37 cellular contexts compared by ENCODE assay signal in genomic region chr6:24486065-24486464, GRCh38. TPM values are rescaled to one million over a fixed set of nuclear protein-coding genes. Genes with fewer than 3 reads are reported as not detected.
DNase-seq lines count a peak whose midpoint lies in the region; ATAC-seq, FAIRE-seq and TF ChIP-seq lines count a peak whose summit lies in the region.
"Had no signal": no experiment of that assay in that cellular context is flagged by ENCODE, and none has a peak within 500 bp of the region (broad histone marks: within the 10 kb centered on the region; RNA-seq: fewer than 3 reads in every experiment).

No MANE protein-coding gene starts in this region.

- H3K79me2 ChIP-seq in GM12878 (ENCODE audit: control insufficient read depth, insufficient read depth, low read length) (no peaks in the 10 kb centered on the region), mammary epithelial cell (ENCODE audit: insufficient read depth, low read length) (no peaks in the 10 kb centered on the region)

- H3K4me1 ChIP-seq in GM12878 (ENCODE audit: control insufficient read depth, insufficient read depth, low read length) (no peaks in the 10 kb centered on the region), mammary epithelial cell (ENCODE audit: insufficient read depth, low read length) (no peaks in the 10 kb centered on the region)
- H3K4me1 ChIP-seq: BE2C; BLaER1; BLaER1 treated with 17β-estradiol and CSF1 and Interleukin-3, amounts not matched to agents 10 nM and 100 nM; Caco-2 had no signal

- dilution Hi-C loops in mammary epithelial cell (cut with HindIII; ENCODE audit: low sequenced_read_pairs) = no loop called here

- SMC1A ChIA-PET in GM12878 (lab: Charles Lee; ENCODE audit: uncharacterized antibody, unreplicated experiment) = no interaction called here

- no peak overlapping the region for H3K27ac Mint-ChIP-seq in activated CD8-positive, alpha-beta memory T cell treated with anti-CD3 and anti-CD28 coated beads, Interleukin-2, amount 10 ng/mL, durations not matched to agents 7 days and 5 days
- H3K27ac Mint-ChIP-seq in stimulated activated effector memory CD8-positive, alpha-beta T cell treated with anti-CD3 and anti-CD28 coated beads, Interleukin-12 subunit alpha, Interleukin-12 subunit beta, amount 100 ng/mL, for 72 hours = no peak overlapping the region
- H3K27ac Mint-ChIP-seq: B cell; CD4-positive, alpha-beta memory T cell; CD4-positive, alpha-beta T cell; CD4-positive, CD25-positive, alpha-beta regulatory T cell; CD8-positive, alpha-beta T cell had no signal

- FAIRE-seq in GM12891 (lab: Jason Lieb, UNC) (peak; percentile 5), GM12878 (lab: Jason Lieb, UNC) (no peak)
- FAIRE-seq: A204.1, A549, D721Med had no signal

- H3K9me3 Mint-ChIP-seq in activated CD8-positive, alpha-beta memory T cell treated with anti-CD3 and anti-CD28 coated beads, Interleukin-2, amount 10 ng/mL, durations not matched to agents 7 days and 5 days (ENCODE audit: low read depth) = no peaks in the 10 kb centered on the region
- no peaks in the 10 kb centered on the region for H3K9me3 Mint-ChIP-seq in stimulated activated effector memory CD8-positive, alpha-beta T cell treated with anti-CD3 and anti-CD28 coated beads, Interleukin-12 subunit alpha, Interleukin-12 subunit beta, amount 100 ng/mL, for 72 hours
- H3K9me3 Mint-ChIP-seq: CD4-positive, alpha-beta memory T cell; CD4-positive, alpha-beta T cell; CD4-positive, CD25-positive, alpha-beta regulatory T cell; CD8-positive, alpha-beta memory T cell; CD8-positive, alpha-beta T cell had no signal

- no peak overlapping the region for H3K4me3 Mint-ChIP-seq in activated CD8-positive, alpha-beta memory T cell treated with anti-CD3 and anti-CD28 coated beads, Interleukin-2, amount 10 ng/mL, durations not matched to agents 7 days and 5 days
- H3K4me3 Mint-ChIP-seq in stimulated activated effector memory CD8-positive, alpha-beta T cell treated with anti-CD3 and anti-CD28 coated beads, Interleukin-12 subunit alpha, Interleukin-12 subunit beta, amount 100 ng/mL, for 72 hours = no peak overlapping the region
- H3K4me3 Mint-ChIP-seq: B cell; CD14-positive monocyte; CD4-positive, alpha-beta memory T cell; CD4-positive, alpha-beta T cell; CD4-positive, CD25-positive, alpha-beta regulatory T cell; CD8-positive, alpha-beta T cell had no signal

- H3K36me3 Mint-ChIP-seq in activated CD8-positive, alpha-beta memory T cell treated with anti-CD3 and anti-CD28 coated beads, Interleukin-2, amount 10 ng/mL, durations not matched to agents 7 days and 5 days = no peaks in the 10 kb centered on the region
- H3K36me3 Mint-ChIP-seq in stimulated activated effector memory CD8-positive, alpha-beta T cell treated with anti-CD3 and anti-CD28 coated beads, Interleukin-12 subunit alpha, Interleukin-12 subunit beta, amount 100 ng/mL, for 72 hours = no peaks in the 10 kb centered on the region
- H3K36me3 Mint-ChIP-seq: CD14-positive monocyte; CD4-positive, alpha-beta memory T cell; CD4-positive, CD25-positive, alpha-beta regulatory T cell; CD8-positive, alpha-beta T cell had no signal

- H3K9me3 ChIP-seq in GM12878 (replicated peaks; ENCODE audit: control insufficient read depth, insufficient read depth, low read length) = no peaks in the 10 kb centered on the region
- no peaks in the 10 kb centered on the region for H3K9me3 ChIP-seq in mammary epithelial cell (replicated peaks; ENCODE audit: insufficient read depth, low read length)
- H3K9me3 ChIP-seq: A549; BE2C; BLaER1; BLaER1 treated with 17β-estradiol and CSF1 and Interleukin-3, amounts not matched to agents 10 nM and 100 nM; Caco-2 had no signal

- H3K36me3 ChIP-seq in GM12878 (ENCODE audit: control insufficient read depth in 2 of 2, insufficient read depth in 2 of 2, low read length in 1 of 2) (no peaks in the 10 kb centered on the region), mammary epithelial cell (ENCODE audit: insufficient read depth, low read length) (no peaks in the 10 kb centered on the region)
- H3K36me3 ChIP-seq: BE2C; BLaER1; BLaER1 treated with 17β-estradiol and CSF1 and Interleukin-3, amounts not matched to agents 10 nM and 100 nM had no signal

- in situ Hi-C loops in GM12878 (cut with MboI) = no loop called here
- in situ Hi-C loops in mammary epithelial cell (cut with MboI; ENCODE audit: low sequenced_read_pairs in 2 of 2) = no loop called here

- H3K27me3 ChIP-seq in GM12878 (replicated peaks in 1 of 2; ENCODE audit: control insufficient read depth in 2 of 2, insufficient read depth in 2 of 2, low read length in 1 of 2) (no peaks in the 10 kb centered on the region), mammary epithelial cell (ENCODE audit: insufficient read depth, low read length) (no peaks in the 10 kb centered on the region)
- H3K27me3 ChIP-seq: BE2C; BLaER1; BLaER1 treated with 17β-estradiol and CSF1 and Interleukin-3, amounts not matched to agents 10 nM and 100 nM had no signal

- no peak overlapping the region; the same call in 1 of the 2 replicates for H2AFZ ChIP-seq in GM12878 (ENCODE audit: control insufficient read depth, low read depth, low read length)
- H2AFZ ChIP-seq in mammary epithelial cell (ENCODE audit: low read depth, low read length) = no peak overlapping the region

- no peaks in the 10 kb centered on the region for H3K27me3 Mint-ChIP-seq in activated CD8-positive, alpha-beta memory T cell treated with anti-CD3 and anti-CD28 coated beads, Interleukin-2, amount 10 ng/mL, durations not matched to agents 7 days and 5 days
- H3K27me3 Mint-ChIP-seq: B cell; CD4-positive, alpha-beta T cell; CD4-positive, CD25-positive, alpha-beta regulatory T cell; CD8-positive, alpha-beta memory T cell had no signal

- H3K4me1 Mint-ChIP-seq in activated CD8-positive, alpha-beta memory T cell treated with anti-CD3 and anti-CD28 coated beads, Interleukin-2, amount 10 ng/mL, durations not matched to agents 7 days and 5 days = peaks cover 7% of the 10 kb centered on the region
- no peaks in the 10 kb centered on the region for H3K4me1 Mint-ChIP-seq in stimulated activated effector memory CD8-positive, alpha-beta T cell treated with anti-CD3 and anti-CD28 coated beads, Interleukin-12 subunit alpha, Interleukin-12 subunit beta, amount 100 ng/mL, for 72 hours
- H3K4me1 Mint-ChIP-seq: B cell; CD4-positive, alpha-beta memory T cell had no signal

- H3K9ac ChIP-seq in GM12878 (ENCODE audit: control insufficient read depth, insufficient read depth, low read length) (no peak overlapping the region), mammary epithelial cell (ENCODE audit: insufficient read depth, low read length) (no peak overlapping the region)
- H3K9ac ChIP-seq: BLaER1; BLaER1 treated with 17β-estradiol and CSF1 and Interleukin-3, amounts not matched to agents 10 nM and 100 nM had no signal

- H4K20me1 ChIP-seq in GM12878 (ENCODE audit: control insufficient read depth, insufficient read depth) = no peaks in the 10 kb centered on the region
- H4K20me1 ChIP-seq in mammary epithelial cell (ENCODE audit: insufficient read depth, low read length) = no peaks in the 10 kb centered on the region
- H4K20me1 ChIP-seq: BLaER1; BLaER1 treated with 17β-estradiol and CSF1 and Interleukin-3, amounts not matched to agents 10 nM and 100 nM had no signal

- TF ChIP-seq CTCF in GM12878 (IDR thresholded peaks at IDR 0.05 in 2 of 3, conservative IDR thresholded peaks at IDR 0.05 in 1 of 3; ENCODE audit: control insufficient read depth in 2 of 3, extremely low read depth in 1 of 3, insufficient read depth in 1 of 3, low read depth in 3 of 3, low read length in 3 of 3) (no peak), mammary epithelial cell (conservative IDR thresholded peaks at IDR 0.05 in 1 of 2, IDR thresholded peaks at IDR 0.05 in 1 of 2; ENCODE audit: extremely low read depth in 1 of 2, insufficient read depth in 1 of 2, low read depth in 1 of 2, low read length in 2 of 2) (no peak), omental fat pad (IDR thresholded peaks at IDR 0.05) (no peak)

- POLR2A ChIA-PET in GM12878 (lab: Charles Lee) = no interaction called here

- TF ChIP-seq POLR2A in GM12891 (IDR thresholded peaks at IDR 0.05; ENCODE audit: low read depth, low read length) = no peak
- no peak for TF ChIP-seq POLR2A in GM12878 (IDR thresholded peaks at IDR 0.05; ENCODE audit: low read depth, low read length)

- intact Hi-C loops in GM12878 (cut with micrococcal nuclease; ENCODE audit: unreplicated experiment) (no loop called here), mammary epithelial cell (cut with micrococcal nuclease) (no loop called here)

- CTCF ChIA-PET in activated CD8-positive, alpha-beta memory T cell treated with anti-CD3 and anti-CD28 coated beads, Interleukin-2, amount 10 ng/mL, durations not matched to agents 7 days and 5 days (lab: Charles Lee) = interaction anchor here (0.6 to 1.2 kb wide), 3 partner anchors 9 to 35 kb away, joined by 3 to 5 read pairs (median 3); partner anchors contain the start of gene ALDH5A1
- CTCF ChIA-PET in GM12878 (lab: Yijun Ruan, JAX) = interaction anchor here (1.0 to 1.4 kb wide), 3 partner anchors 9 to 161 kb away, joined by 3 to 4 read pairs (median 3); partner anchors contain the start of gene ALDH5A1
- CTCF ChIA-PET in mammary epithelial cell (lab: Charles Lee; ENCODE audit: low non-redundant PET) = no interaction called here

- no peak overlapping the region for H3K4me2 ChIP-seq in GM12878 (ENCODE audit: control insufficient read depth, insufficient read depth)
- H3K4me2 ChIP-seq in mammary epithelial cell (ENCODE audit: insufficient read depth, low read depth, low read length) = no peak overlapping the region
- H3K4me2 ChIP-seq: A549; BLaER1; BLaER1 treated with 17β-estradiol and CSF1 and Interleukin-3, amounts not matched to agents 10 nM and 100 nM had no signal

- no peak for DNase-seq in activated CD8-positive, alpha-beta memory T cell treated with anti-CD3 and anti-CD28 coated beads, Interleukin-2, amount 10 ng/mL, durations not matched to agents 7 days and 5 days
- no peak for DNase-seq in activated CD8-positive, alpha-beta memory T cell treated with anti-CD3 and anti-CD28 coated beads, Interleukin-2, amount 50 U/mL, for 48 hours
- no peak for DNase-seq in GM12891 (ENCODE audit: insufficient read length, low spot score)
- no peak for DNase-seq in GM12878 (ENCODE audit: low read depth, low spot score)
- no peak for DNase-seq in stimulated activated effector memory CD8-positive, alpha-beta T cell treated with anti-CD3 and anti-CD28 coated beads, Interleukin-12 subunit alpha, Interleukin-12 subunit beta, amount 100 ng/mL, for 72 hours (ENCODE audit: low spot score in 2 of 2)
- no peak for DNase-seq in mammary epithelial cell
- no peak for DNase-seq in UCSD-AML1 (lab: John Stamatoyannopoulos, UW; ENCODE audit: unreplicated experiment)
- no peak for DNase-seq in omental fat pad (ENCODE audit: low spot score)
- DNase-seq: 8988T; ACHN; AML-193; BE2C; C1 segment of cervical spinal cord; Caco-2; Calu3; CD4-positive, alpha-beta memory T cell; CD4-positive, alpha-beta T cell; CD4-positive, CD25-positive, alpha-beta regulatory T cell; CD8-positive, alpha-beta memory T cell; CD8-positive, alpha-beta T cell; COR-L47; DMS 273 treated with DMSO at 0.1 percent for 48 hours; DMS153; DMS53; DMS79; DMS79 treated with DMSO at 0.1 percent for 48 hours; DND-41; EL had no signal

- TF ChIP-seq EP300 in GM12878 (IDR thresholded peaks at IDR 0.05; ENCODE audit: borderline replicate concordance in 1 of 2, control insufficient read depth in 1 of 2, low read depth in 2 of 2, low read length in 2 of 2) = no peak

- RAD21 ChIA-PET in GM12878 (lab: Charles Lee; ENCODE audit: unreplicated experiment) = interaction anchor here (0.9 to 1.3 kb wide), 2 partner anchors 10 to 280 kb away, joined by 3 read pairs; no protein-coding TSS in a partner anchor

- H3K27ac ChIP-seq in GM12878 (ENCODE audit: control insufficient read depth, insufficient read depth) (no peak overlapping the region), mammary epithelial cell (ENCODE audit: insufficient read depth, low read depth, low read length) (no peak overlapping the region)
- H3K27ac ChIP-seq: 22Rv1; A549; BLaER1; BLaER1 treated with 17β-estradiol and CSF1 and Interleukin-3, amounts not matched to agents 10 nM and 100 nM; C4-2B had no signal

- TF ChIP-seq RAD21 in GM12878 (IDR thresholded peaks at IDR 0.05; ENCODE audit: insufficient read depth, low read depth, low read length) = no peak

- no TSS peak for BruUV-seq in GM12878 (replicated peaks; lab: Mats Ljungman, UMichigan)
- BruUV-seq in mammary epithelial cell (replicated peaks; lab: Mats Ljungman, UMichigan) = no TSS peak

- peak; percentile 57 for ATAC-seq in activated CD8-positive, alpha-beta memory T cell treated with anti-CD3 and anti-CD28 coated beads, Interleukin-2, amount 10 ng/mL, durations not matched to agents 7 days and 5 days
- ATAC-seq in GM12878 (no peak), omental fat pad (ENCODE audit: low FRiP score) (no peak)
- peak; percentile 42 for ATAC-seq in stimulated activated effector memory CD8-positive, alpha-beta T cell treated with anti-CD3 and anti-CD28 coated beads, Interleukin-12 subunit alpha, Interleukin-12 subunit beta, amount 100 ng/mL, for 72 hours
- ATAC-seq: A549; CD8-positive, alpha-beta T cell had no signal

- 72% methylated on average over 4 of the region's 4 CpGs for WGBS in GM12878 (ENCODE audit: insufficient coverage, insufficient replicate concordance, low lambda C conversion rate, missing lambda C conversion rate)
- 81% methylated on average over 4 of the region's 4 CpGs for WGBS in mammary epithelial cell (ENCODE audit: low coverage, missing lambda C conversion rate)

- no peak overlapping the region for H3K4me3 ChIP-seq in GM12878
- H3K4me3 ChIP-seq in mammary epithelial cell (replicated peaks in 1 of 3; ENCODE audit: insufficient read depth in 1 of 3, low read depth in 2 of 3, low read length in 3 of 3) = no peak overlapping the region
- H3K4me3 ChIP-seq: A549; BLaER1; BLaER1 treated with 17β-estradiol and CSF1 and Interleukin-3, amounts not matched to agents 10 nM and 100 nM had no signal

RNA-seq across cellular contexts. Expression of gene GPLD1, which starts 3.3 kb away (rescaled TPM):
- under 1 TPM; 0.42 to 0.58 TPM for total RNA-seq in activated CD8-positive, alpha-beta memory T cell treated with anti-CD3 and anti-CD28 coated beads, Interleukin-2, amount 10 ng/mL, durations not matched to agents 7 days and 5 days
- 1.3 TPM for polyA plus RNA-seq in GM12891 (2012; ENCODE audit: low read depth, missing spikeins)
- 9.6 and 11.9 TPM in 2 replicates for total RNA-seq in GM12878 (2013; cell fraction: nucleolus; rRNA removed)
- 1.0 TPM in 2 replicates for total RNA-seq in GM12878 (2014; rRNA removed)
- 0.60 and 1.0 TPM in 2 replicates for total RNA-seq in GM12878 (2014; rRNA removed; fragmentation: Illumina TruSeq; extraction: Trizol)
- 1.0 and 1.2 TPM in 2 replicates for total RNA-seq in GM12878 (2021)
- 0.28 TPM for polyA plus RNA-seq in GM12878 (2011; ENCODE audit: low read depth)
- polyA plus RNA-seq in GM12878 (2011; rRNA removed) = 0.73 and 0.75 TPM in 2 replicates
- polyA plus RNA-seq in GM12878 (2011; cell fraction: cytosol; rRNA removed) = 0.36 and 0.48 TPM in 2 replicates
- polyA plus RNA-seq in GM12878 (2011; cell fraction: nucleus; rRNA removed) = 1.3 and 1.4 TPM in 2 replicates
- polyA plus RNA-seq in GM12878 (2012) = 0.57 and 0.58 TPM in 2 replicates
- 0.51 and 0.60 TPM in 2 replicates for polyA plus RNA-seq in GM12878 (2014; fragmentation: Illumina TruSeq; extraction: Trizol)
- polyA plus RNA-seq in GM12878 (2014; fragmentation: Nextera tagmentation; extraction: Ambion mirVana) = under 1 TPM; 0.13 to 0.16 TPM
- 0.46 and 0.99 TPM in 2 replicates for polyA plus RNA-seq in GM12878 (2014; rRNA removed)
- under 1 TPM; 0.04 to 0.66 TPM for polyA plus RNA-seq in GM12878 (2016; fragmentation: Nextera tagmentation; extraction: Ambion mirVana)
- 0.77 and 1.1 TPM in 2 replicates for polyA minus RNA-seq in GM12878 (2011; rRNA and poly(A)+ RNA removed)
- polyA minus RNA-seq in GM12878 (2011; cell fraction: cytosol; rRNA and poly(A)+ RNA removed) = not detected in 2 replicates
- 0.85 and 1.1 TPM in 2 replicates for polyA minus RNA-seq in GM12878 (2011; cell fraction: nucleus; rRNA and poly(A)+ RNA removed)
- total RNA-seq in mammary epithelial cell = under 1 TPM in 1 of 2 donors, not detected in 1; 0.33 TPM
- polyA plus RNA-seq in mammary epithelial cell = 0.03 TPM
- polyA minus RNA-seq in mammary epithelial cell = not detected
- 1 to 10 TPM; 3.6 to 9.7 (median 5.5) TPM for total RNA-seq in omental fat pad
- polyA plus RNA-seq: CD14-positive monocyte had no signal

RNA-seq across cellular contexts. Expression of gene ALDH5A1, which starts 8.7 kb away (rescaled TPM):
- total RNA-seq in activated CD8-positive, alpha-beta memory T cell treated with anti-CD3 and anti-CD28 coated beads, Interleukin-2, amount 10 ng/mL, durations not matched to agents 7 days and 5 days = 1 to 10 TPM; 3.7 to 6.5 TPM
- 15.7 TPM for polyA plus RNA-seq in GM12891 (2012; ENCODE audit: low read depth, missing spikeins)
- 5.9 and 6.6 TPM in 2 replicates for total RNA-seq in GM12878 (2013; cell fraction: nucleolus; rRNA removed)
- total RNA-seq in GM12878 (2014; rRNA removed) (10.2 and 10.6 TPM in 2 replicates), GM12878 (2014; rRNA removed; fragmentation: Illumina TruSeq; extraction: Trizol) (6.5 and 8.5 TPM in 2 replicates), GM12878 (2021) (13.8 and 15.3 TPM in 2 replicates), mammary epithelial cell (1 to 10 TPM; 1.8 to 3.0 TPM), omental fat pad (1 to 10 TPM; 3.8 to 6.1 (median 4.9) TPM)
- polyA plus RNA-seq in GM12878 (2011; ENCODE audit: low read depth) = 7.6 TPM
- polyA plus RNA-seq in GM12878 (2011; rRNA removed) (6.2 and 7.7 TPM in 2 replicates), GM12878 (2014; fragmentation: Illumina TruSeq; extraction: Trizol) (12.5 and 13.5 TPM in 2 replicates), GM12878 (2014; fragmentation: Nextera tagmentation; extraction: Ambion mirVana) (1 to 10 TPM; 2.6 to 6.9 TPM), GM12878 (2014; rRNA removed) (10.6 and 11.0 TPM in 2 replicates), GM12878 (2016; fragmentation: Nextera tagmentation; extraction: Ambion mirVana) (10 to 100 TPM in 1 of 2 experiments, 1 to 10 TPM in 1; 8.2 to 11.9 TPM), mammary epithelial cell (0.39 TPM)
- 4.0 and 4.4 TPM in 2 replicates for polyA plus RNA-seq in GM12878 (2011; cell fraction: cytosol; rRNA removed)
- polyA plus RNA-seq in GM12878 (2011; cell fraction: nucleus; rRNA removed) = 4.2 and 6.2 TPM in 2 replicates
- polyA plus RNA-seq in GM12878 (2012) = 9.9 and 10.9 TPM in 2 replicates
- polyA minus RNA-seq in GM12878 (2011; rRNA and poly(A)+ RNA removed) = 5.2 TPM in 2 replicates
- polyA minus RNA-seq in GM12878 (2011; cell fraction: cytosol; rRNA and poly(A)+ RNA removed) = 2.3 and 3.3 TPM in 2 replicates
- 2.1 TPM in 2 replicates for polyA minus RNA-seq in GM12878 (2011; cell fraction: nucleus; rRNA and poly(A)+ RNA removed)
- polyA minus RNA-seq in mammary epithelial cell = not detected

Comparison
In these comparisons a context has a peak if more than half of its experiments do, and no peak if none do; other contexts are left out.
1. ATAC-seq: peak in activated CD8-positive, alpha-beta memory T cell treated with anti-CD3 and anti-CD28 coated beads, Interleukin-2, amount 10 ng/mL, durations not matched to agents 7 days and 5 days (single experiment) and stimulated activated effector memory CD8-positive, alpha-beta T cell treated with anti-CD3 and anti-CD28 coated beads, Interleukin-12 subunit alpha, Interleukin-12 subunit beta, amount 100 ng/mL, for 72 hours (single experiment); none in GM12878 (single experiment) and omental fat pad (single experiment).